2 cellular contexts compared by ENCODE assay signal in genomic region chr12:114866331-114866730, GRCh38.
A peak's percentile ranks its signal among the peaks of the same experiment; 100 is the strongest.
TF ChIP-seq lines count a peak whose summit lies in the region.

No MANE protein-coding gene starts in this region.

TF ChIP-seq in HepG2, 621 proteins besides CTCF, POLR2A, EP300 and RAD21 (continued from another document):
- no peak for TF ChIP-seq ZNF512B (CRISPR knock-in tag; IDR thresholded peaks at IDR 0.05; ENCODE audit: borderline replicate concordance)
- peak; percentile 57 for TF ChIP-seq NFYC (CRISPR knock-in tag; IDR thresholded peaks at IDR 0.05)
- TF ChIP-seq NFYB (CRISPR knock-in tag; IDR thresholded peaks at IDR 0.05): peak; percentile 46; the same call in 1 of the 2 replicates
- no peak for TF ChIP-seq ZBTB38 (CRISPR knock-in tag; IDR thresholded peaks at IDR 0.05)
- TF ChIP-seq MTA3 (CRISPR knock-in tag; IDR thresholded peaks at IDR 0.05): no peak
- no peak for TF ChIP-seq ZBTB20 (CRISPR knock-in tag; IDR thresholded peaks at IDR 0.05; ENCODE audit: borderline replicate concordance, low read depth)
- no peak for TF ChIP-seq MYNN (CRISPR knock-in tag; IDR thresholded peaks at IDR 0.05; ENCODE audit: low read depth)
- no peak for TF ChIP-seq MLX (CRISPR knock-in tag; IDR thresholded peaks at IDR 0.05)
- TF ChIP-seq ZNF775 (CRISPR knock-in tag; IDR thresholded peaks at IDR 0.05; ENCODE audit: borderline replicate concordance): no peak
- TF ChIP-seq ZNF281 (CRISPR knock-in tag; IDR thresholded peaks at IDR 0.05; ENCODE audit: borderline replicate concordance): no peak
- no peak for TF ChIP-seq ZNF687 (CRISPR knock-in tag; IDR thresholded peaks at IDR 0.05)
- TF ChIP-seq LBX2 (CRISPR knock-in tag; IDR thresholded peaks at IDR 0.05; ENCODE audit: borderline replicate concordance): no peak
- no peak for TF ChIP-seq TARDBP (CRISPR knock-in tag; IDR thresholded peaks at IDR 0.05)

TF ChIP-seq in GM23338, 12 proteins besides CTCF, POLR2A, EP300 and RAD21 (continued from another document):
- TF ChIP-seq ZNF462 (CRISPR knock-in tag; IDR thresholded peaks at IDR 0.05) (no peak), JUNB (IDR thresholded peaks at IDR 0.05; ENCODE audit: unreplicated experiment) (no peak), EZH2 (IDR thresholded peaks at IDR 0.05; ENCODE audit: low read depth, unreplicated experiment) (no peak), EZH2phosphoT487 (IDR thresholded peaks at IDR 0.05; ENCODE audit: unreplicated experiment) (no peak), ZNF114 (CRISPR knock-in tag; IDR thresholded peaks at IDR 0.05) (no peak), REST (IDR thresholded peaks at IDR 0.05; ENCODE audit: unreplicated experiment) (no peak), NANOG (IDR thresholded peaks at IDR 0.05; ENCODE audit: borderline replicate concordance) (no peak), ETS1 (IDR thresholded peaks at IDR 0.05) (no peak), POLR2AphosphoS5 (IDR thresholded peaks at IDR 0.05; ENCODE audit: low read depth) (no peak), STAT1 (IDR thresholded peaks at IDR 0.05; ENCODE audit: unreplicated experiment) (no peak)
